14 cellular contexts compared by ENCODE assay signal in the genomic region with DNA sequence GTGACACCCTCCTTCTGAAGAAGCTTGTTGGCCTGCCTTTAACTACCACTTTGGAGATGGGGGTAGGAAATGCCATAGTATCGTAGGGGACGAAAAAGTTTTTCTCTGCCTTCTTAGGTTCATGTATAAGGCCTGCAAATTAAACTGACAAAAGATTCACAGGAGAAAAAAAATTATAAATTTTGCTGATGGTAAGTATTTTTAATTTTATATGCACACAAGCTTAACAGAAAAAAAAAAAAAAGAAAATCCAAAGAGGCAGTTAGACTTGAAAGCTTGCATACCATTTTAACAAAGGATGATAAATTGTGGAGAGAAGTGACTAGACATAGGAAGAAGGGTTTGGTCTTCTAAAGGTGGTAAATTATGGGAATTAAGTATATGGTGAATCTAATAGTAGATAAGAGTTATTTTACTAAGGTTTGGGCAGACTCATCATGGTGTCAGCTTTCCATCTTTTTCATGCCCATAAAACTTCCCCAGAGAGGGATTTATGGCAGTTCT.
DNase-seq lines count a peak whose midpoint lies in the region; TF ChIP-seq lines count a peak whose summit lies in the region.
"Had no signal": no experiment of that assay in that cellular context is flagged by ENCODE, and none has a peak within 500 bp of the region (broad histone marks: within the 10 kb centered on the region; RNA-seq: fewer than 3 reads in every experiment).

No MANE protein-coding gene starts in this region.

- no peak overlapping the region for H3K9ac ChIP-seq in BLaER1 treated with 17β-estradiol and CSF1 and Interleukin-3, amounts not matched to agents 10 nM and 100 nM

- H3K4me1 ChIP-seq in BLaER1 treated with 17β-estradiol and CSF1 and Interleukin-3, amounts not matched to agents 10 nM and 100 nM = peaks cover 35 to 87% (median 75%) of the 10 kb centered on the region in 10 experiments
- no peaks in the 10 kb centered on the region for H3K4me1 ChIP-seq in HEK293 (ENCODE audit: control insufficient read depth, insufficient read depth, low read length)
- H3K4me1 ChIP-seq in osteoblast (ENCODE audit: insufficient read depth, low read length) = no peaks in the 10 kb centered on the region

- H3K36me3 ChIP-seq in BLaER1 treated with 17β-estradiol and CSF1 and Interleukin-3, amounts not matched to agents 10 nM and 100 nM = peaks cover 0 to 21% (median 8%) of the 10 kb centered on the region in 11 experiments; a peak in 8 of 22 replicates
- H3K36me3 ChIP-seq in HEK293 (ENCODE audit: control insufficient read depth in 2 of 2, insufficient read depth in 1 of 2, low read length in 2 of 2) (no peaks in the 10 kb centered on the region; a peak in 1 of 3 replicates), osteoblast (ENCODE audit: insufficient read depth, low read length) (no peaks in the 10 kb centered on the region)

- H3K4me1 Mint-ChIP-seq in activated naive CD4-positive, alpha-beta T cell treated with anti-CD3 and anti-CD28 coated beads, Interleukin-2, amount 10 ng/mL, durations not matched to agents 7 days and 5 days = peaks cover 9% of the 10 kb centered on the region

- no peaks in the 10 kb centered on the region for H4K20me1 ChIP-seq in BLaER1 treated with 17β-estradiol and CSF1 and Interleukin-3, amounts not matched to agents 10 nM and 100 nM
- no peaks in the 10 kb centered on the region for H4K20me1 ChIP-seq in osteoblast (ENCODE audit: insufficient read depth, low read length)

- H3K9me3 Mint-ChIP-seq in activated naive CD4-positive, alpha-beta T cell treated with anti-CD3 and anti-CD28 coated beads, Interleukin-2, amount 10 ng/mL, durations not matched to agents 7 days and 5 days = no peaks in the 10 kb centered on the region
- H3K9me3 Mint-ChIP-seq: H9 had no signal

- peak overlapping the region in 3 of 11 experiments; percentile 74 to 81 (median 77); a peak in 4 of 22 replicates for H3K4me2 ChIP-seq in BLaER1 treated with 17β-estradiol and CSF1 and Interleukin-3, amounts not matched to agents 10 nM and 100 nM
- H3K4me2 ChIP-seq in osteoblast (ENCODE audit: insufficient read depth, low read length) = no peak overlapping the region

- CTCF ChIA-PET in HEK293 (lab: Yijun Ruan, JAX) = interaction anchor here (0.7 to 1.0 kb wide), 2 partner anchors 11 to 75 kb away, joined by 3 read pairs; no protein-coding TSS in a partner anchor
- CTCF ChIA-PET in activated naive CD4-positive, alpha-beta T cell treated with anti-CD3 and anti-CD28 coated beads, Interleukin-2, amount 10 ng/mL, durations not matched to agents 7 days and 5 days (lab: Charles Lee) = no interaction called here

- H3K27ac Mint-ChIP-seq in activated naive CD4-positive, alpha-beta T cell treated with anti-CD3 and anti-CD28 coated beads, Interleukin-2, amount 10 ng/mL, durations not matched to agents 7 days and 5 days = no peak overlapping the region
- H3K27ac Mint-ChIP-seq: CD8-positive, alpha-beta T cell; H9 had no signal

- DNase-seq in osteoblast (ENCODE audit: insufficient read length, low spot score, missing footprints) = peak; percentile 5
- DNase-seq in GM19238 (ENCODE audit: insufficient read length, low spot score) = no peak
- DNase-seq in coronary artery (ENCODE audit: low spot score) = no peak
- DNase-seq in activated naive CD4-positive, alpha-beta T cell treated with anti-CD3 and anti-CD28 coated beads, Interleukin-2, amount 10 ng/mL, durations not matched to agents 7 days and 5 days = no peak
- DNase-seq: AML-193; CD8-positive, alpha-beta T cell; COR-L47; DMS 273 treated with DMSO at 0.1 percent for 48 hours; DMS53; DND-41; EL; H9 had no signal

- H3K36me3 Mint-ChIP-seq in activated naive CD4-positive, alpha-beta T cell treated with anti-CD3 and anti-CD28 coated beads, Interleukin-2, amount 10 ng/mL, durations not matched to agents 7 days and 5 days = no peaks in the 10 kb centered on the region

- H3K9me3 ChIP-seq in BLaER1 treated with 17β-estradiol and CSF1 and Interleukin-3, amounts not matched to agents 10 nM and 100 nM (replicated peaks in 1 of 11) = peaks cover 10 to 28% (median 24%) of the 10 kb centered on the region in 11 experiments; a peak in 19 of 22 replicates
- H3K9me3 ChIP-seq in HEK293 (ENCODE audit: control insufficient read depth, insufficient read depth, low read depth, low read length) (no peaks in the 10 kb centered on the region), osteoblast (ENCODE audit: low read depth, low read length) (no peaks in the 10 kb centered on the region)

- H3K79me2 ChIP-seq in osteoblast (ENCODE audit: insufficient read depth, low read length) = no peaks in the 10 kb centered on the region

- no peak overlapping the region for H3K4me3 Mint-ChIP-seq in activated naive CD4-positive, alpha-beta T cell treated with anti-CD3 and anti-CD28 coated beads, Interleukin-2, amount 10 ng/mL, durations not matched to agents 7 days and 5 days
- H3K4me3 Mint-ChIP-seq: CD8-positive, alpha-beta T cell; H9 had no signal

- no peaks in the 10 kb centered on the region for H3K27me3 Mint-ChIP-seq in activated naive CD4-positive, alpha-beta T cell treated with anti-CD3 and anti-CD28 coated beads, Interleukin-2, amount 10 ng/mL, durations not matched to agents 7 days and 5 days

- no peaks in the 10 kb centered on the region for H3K27me3 ChIP-seq in BLaER1 treated with 17β-estradiol and CSF1 and Interleukin-3, amounts not matched to agents 10 nM and 100 nM
- H3K27me3 ChIP-seq in osteoblast (ENCODE audit: insufficient read depth, low read length) = no peaks in the 10 kb centered on the region

- TF ChIP-seq CTCF in HEK293 (tag by site-specific recombination; IDR thresholded peaks at IDR 0.05) (no peak), osteoblast (IDR thresholded peaks at IDR 0.05; ENCODE audit: extremely low read depth, low read depth, low read length) (no peak), coronary artery (IDR thresholded peaks at IDR 0.05) (no peak)

- POLR2A ChIA-PET in HEK293 (lab: Yijun Ruan, JAX) = no interaction called here

- H2AFZ ChIP-seq in osteoblast (ENCODE audit: low read length) = no peak overlapping the region

- H3K4me3 ChIP-seq in BLaER1 treated with 17β-estradiol and CSF1 and Interleukin-3, amounts not matched to agents 10 nM and 100 nM = no peak overlapping the region
- H3K4me3 ChIP-seq in HEK293 (ENCODE audit: low read depth, low read length) (no peak overlapping the region), osteoblast (ENCODE audit: insufficient read depth, low read length) (no peak overlapping the region), coronary artery (no peak overlapping the region)

- H3K27ac ChIP-seq in BLaER1 treated with 17β-estradiol and CSF1 and Interleukin-3, amounts not matched to agents 10 nM and 100 nM = peak overlapping the region in 7 of 11 experiments; percentile 5 to 91 (median 88); a peak in 9 of 22 replicates
- H3K27ac ChIP-seq in HEK293 (ENCODE audit: extremely low read depth, low read depth, low read length) (no peak overlapping the region), osteoblast (ENCODE audit: low read depth, low read length) (no peak overlapping the region), coronary artery (no peak overlapping the region)

TF ChIP-seq in HEK293, 187 proteins besides CTCF, POLR2A, EP300 and RAD21:
- TF ChIP-seq ZNF266 (tag by site-specific recombination; IDR thresholded peaks at IDR 0.05; ENCODE audit: low read depth) (no peak), ZNF211 (tag by site-specific recombination; IDR thresholded peaks at IDR 0.05; ENCODE audit: low read depth) (peak; percentile 90)
- TF ChIP-seq, protein P1, sequence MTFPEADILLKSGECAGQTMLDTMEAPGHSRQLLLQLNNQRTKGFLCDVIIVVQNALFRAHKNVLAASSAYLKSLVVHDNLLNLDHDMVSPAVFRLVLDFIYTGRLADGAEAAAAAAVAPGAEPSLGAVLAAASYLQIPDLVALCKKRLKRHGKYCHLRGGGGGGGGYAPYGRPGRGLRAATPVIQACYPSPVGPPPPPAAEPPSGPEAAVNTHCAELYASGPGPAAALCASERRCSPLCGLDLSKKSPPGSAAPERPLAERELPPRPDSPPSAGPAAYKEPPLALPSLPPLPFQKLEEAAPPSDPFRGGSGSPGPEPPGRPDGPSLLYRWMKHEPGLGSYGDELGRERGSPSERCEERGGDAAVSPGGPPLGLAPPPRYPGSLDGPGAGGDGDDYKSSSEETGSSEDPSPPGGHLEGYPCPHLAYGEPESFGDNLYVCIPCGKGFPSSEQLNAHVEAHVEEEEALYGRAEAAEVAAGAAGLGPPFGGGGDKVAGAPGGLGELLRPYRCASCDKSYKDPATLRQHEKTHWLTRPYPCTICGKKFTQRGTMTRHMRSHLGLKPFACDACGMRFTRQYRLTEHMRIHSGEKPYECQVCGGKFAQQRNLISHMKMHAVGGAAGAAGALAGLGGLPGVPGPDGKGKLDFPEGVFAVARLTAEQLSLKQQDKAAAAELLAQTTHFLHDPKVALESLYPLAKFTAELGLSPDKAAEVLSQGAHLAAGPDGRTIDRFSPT (tag by site-specific recombination; IDR thresholded peaks at IDR 0.05) = no peak
TF ChIP-seq in HEK293: peak in this region for 1.

Comparison
In these comparisons a context has a peak if more than half of its experiments do, and no peak if none do; other contexts are left out.
1. H3K27ac ChIP-seq: peak in BLaER1 treated with 17β-estradiol and CSF1 and Interleukin-3, amounts not matched to agents 10 nM and 100 nM (7 of 11); none in HEK293 (single experiment), osteoblast (single experiment) and coronary artery (0 of 2).